In the genomic region with DNA sequence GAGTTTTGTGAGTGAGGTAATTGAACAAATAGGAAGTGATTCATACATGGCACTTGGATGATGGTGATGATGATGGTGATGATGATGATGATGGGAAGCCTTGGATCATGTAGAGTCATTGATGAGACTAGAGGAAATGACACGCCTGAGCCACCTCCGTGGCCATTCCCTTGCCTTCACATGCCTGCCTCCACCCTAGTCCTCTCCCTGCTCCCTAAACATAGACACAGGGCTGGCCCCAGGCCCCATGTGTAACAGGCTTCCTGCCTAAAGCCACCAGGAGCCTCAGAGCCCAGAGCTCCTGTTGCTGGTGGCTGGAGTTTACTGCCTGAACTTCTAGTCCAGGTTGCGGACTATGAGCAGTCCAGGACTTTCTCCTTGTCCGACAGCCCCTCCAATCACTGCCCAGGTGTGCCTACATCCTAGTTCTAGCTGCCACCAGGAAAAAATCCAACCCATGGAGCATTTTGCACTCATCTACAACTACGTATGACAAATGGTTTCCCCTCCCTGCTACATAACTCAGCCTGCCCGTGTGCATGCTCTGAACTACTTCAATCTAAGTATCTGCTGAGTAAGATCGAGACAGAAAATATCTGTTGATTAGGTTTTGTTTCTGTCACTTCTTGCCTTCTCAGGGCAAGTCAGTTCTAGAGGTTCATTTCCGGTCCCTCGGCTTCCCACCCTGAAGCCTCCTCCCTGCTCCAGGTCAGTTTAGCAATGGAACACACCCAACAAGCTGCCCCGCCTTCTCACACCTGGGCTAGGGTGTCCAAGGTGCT, we compare ENCODE assay signal across 9 cellular contexts. TPM values are rescaled to one million over a fixed set of nuclear protein-coding genes. Genes with fewer than 3 reads are reported as not detected.
DNase-seq lines count a peak whose midpoint lies in the region; ATAC-seq and TF ChIP-seq lines count a peak whose summit lies in the region.
"Had no signal": no experiment of that assay in that cellular context is flagged by ENCODE, and none has a peak within 500 bp of the region (broad histone marks: within the 10 kb centered on the region; RNA-seq: fewer than 3 reads in every experiment).

No MANE protein-coding gene starts in this region.

- ATAC-seq in GM19043 (IDR thresholded peaks at IDR 0.05; ENCODE audit: low read depth, unreplicated experiment) (peak; percentile 50), HG03097 (IDR thresholded peaks at IDR 0.05; ENCODE audit: low FRiP score, unreplicated experiment) (peak; percentile 53)
- ATAC-seq: SK-N-SH treated with all-trans-retinoic acid at 6 μM for 48 hours had no signal

- peaks cover 6 to 15% (median 7%) of the 10 kb centered on the region in 3 donors for H3K27me3 Mint-ChIP-seq in CD14-positive monocyte (ENCODE audit: low read depth in 3 of 3)
- no peaks in the 10 kb centered on the region for H3K27me3 Mint-ChIP-seq in activated naive CD4-positive, alpha-beta T cell treated with anti-CD3 and anti-CD28 coated beads, Interleukin-2, amount 10 ng/mL, durations not matched to agents 7 days and 5 days

- no peak overlapping the region for H3K4me3 Mint-ChIP-seq in CD14-positive monocyte
- no peak overlapping the region for H3K4me3 Mint-ChIP-seq in activated naive CD4-positive, alpha-beta T cell treated with anti-CD3 and anti-CD28 coated beads, Interleukin-2, amount 10 ng/mL, durations not matched to agents 7 days and 5 days

- DNase-seq in CD14-positive monocyte (ENCODE audit: low spot score), result peak; percentile 60
- DNase-seq in activated naive CD4-positive, alpha-beta T cell treated with anti-CD3 and anti-CD28 coated beads, Interleukin-2, amount 10 ng/mL, durations not matched to agents 7 days and 5 days, result peak; percentile 50
- no peak for DNase-seq in activated gamma-delta T cell (lab: John Stamatoyannopoulos, UW)
- no peak for DNase-seq in cerebellar nuclear complex (lab: John Stamatoyannopoulos, UW)
- no peak for DNase-seq in ecto neural progenitor cell (ENCODE audit: low spot score)
- DNase-seq in D341Med (ENCODE audit: low spot score), result no peak

- H3K9me3 Mint-ChIP-seq in CD14-positive monocyte, result peaks cover 0 to 6% (median 2%) of the 10 kb centered on the region in 7 donors
- peaks cover 9% of the 10 kb centered on the region for H3K9me3 Mint-ChIP-seq in activated naive CD4-positive, alpha-beta T cell treated with anti-CD3 and anti-CD28 coated beads, Interleukin-2, amount 10 ng/mL, durations not matched to agents 7 days and 5 days

- TF ChIP-seq CTCF in CD14-positive monocyte (IDR thresholded peaks at IDR 0.05), result no peak

- no peaks in the 10 kb centered on the region for H3K36me3 Mint-ChIP-seq in CD14-positive monocyte
- peaks cover 11% of the 10 kb centered on the region for H3K36me3 Mint-ChIP-seq in activated naive CD4-positive, alpha-beta T cell treated with anti-CD3 and anti-CD28 coated beads, Interleukin-2, amount 10 ng/mL, durations not matched to agents 7 days and 5 days

- intact Hi-C loops in CD14-positive monocyte (cut with micrococcal nuclease), result no loop called here

- H3K27ac Mint-ChIP-seq in CD14-positive monocyte, result peak overlapping the region in 3 of 7 donors; percentile 39 to 68 (median 59)
- H3K27ac Mint-ChIP-seq in activated naive CD4-positive, alpha-beta T cell treated with anti-CD3 and anti-CD28 coated beads, Interleukin-2, amount 10 ng/mL, durations not matched to agents 7 days and 5 days, result peak overlapping the region; percentile 92

- CTCF ChIA-PET in activated naive CD4-positive, alpha-beta T cell treated with anti-CD3 and anti-CD28 coated beads, Interleukin-2, amount 10 ng/mL, durations not matched to agents 7 days and 5 days (lab: Charles Lee), result interaction anchor here (0.6 to 1.4 kb wide), 6 partner anchors 13 to 92 kb away, joined by 3 to 5 read pairs (median 4); a partner anchor contains a TSS

- peaks cover 50% of the 10 kb centered on the region for H3K4me1 Mint-ChIP-seq in CD14-positive monocyte
- peaks cover 75% of the 10 kb centered on the region for H3K4me1 Mint-ChIP-seq in activated naive CD4-positive, alpha-beta T cell treated with anti-CD3 and anti-CD28 coated beads, Interleukin-2, amount 10 ng/mL, durations not matched to agents 7 days and 5 days

RNA-seq across cellular contexts. Expression of a gene that starts 35.5 kb away (rescaled TPM):
- 1 to 10 TPM; 4.9 to 7.9 TPM for polyA plus RNA-seq in CD14-positive monocyte

Comparison
In these comparisons a context has a peak if more than half of its experiments do, and no peak if none do; other contexts are left out.
1. DNase-seq: peak in CD14-positive monocyte (single experiment) and activated naive CD4-positive, alpha-beta T cell treated with anti-CD3 and anti-CD28 coated beads, Interleukin-2, amount 10 ng/mL, durations not matched to agents 7 days and 5 days (single experiment); none in activated gamma-delta T cell (single experiment), cerebellar nuclear complex (0 of 2), ecto neural progenitor cell (single experiment) and D341Med (single experiment).